2 cellular contexts compared by ENCODE assay signal in the genomic region with DNA sequence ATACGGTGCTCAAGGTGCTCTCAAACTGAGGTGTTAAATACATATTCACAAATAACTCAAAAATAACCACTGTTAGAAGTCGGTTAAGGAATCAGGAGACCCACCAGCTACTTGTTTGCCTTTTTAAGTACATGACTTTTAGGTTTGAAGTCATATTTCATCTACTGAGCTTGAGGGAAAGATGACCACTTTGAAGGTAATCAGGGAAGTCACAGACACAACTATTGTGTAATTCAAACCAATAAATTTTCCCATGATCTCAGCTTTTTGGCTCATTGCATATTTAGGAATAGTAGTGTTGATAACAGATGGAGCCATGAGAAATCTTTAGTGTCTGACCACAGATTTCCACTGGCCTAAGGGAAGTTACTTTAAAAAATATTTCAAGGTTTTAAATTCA.
TF ChIP-seq lines count a peak whose summit lies in the region.

No MANE protein-coding gene starts in this region.

TF ChIP-seq in A549, 52 proteins besides CTCF, POLR2A, EP300 and RAD21:
- TF ChIP-seq EHF (CRISPR knock-in tag; IDR thresholded peaks at IDR 0.05) (no peak), TFCP2L1 (CRISPR knock-in tag; IDR thresholded peaks at IDR 0.05) (no peak), HOXB13 (CRISPR knock-in tag; IDR thresholded peaks at IDR 0.05; ENCODE audit: low read depth) (no peak), KDM1A (IDR thresholded peaks at IDR 0.05; ENCODE audit: low read depth) (no peak), HDAC2 (IDR thresholded peaks at IDR 0.05) (no peak), PHF8 (IDR thresholded peaks at IDR 0.05; ENCODE audit: borderline replicate concordance, low read depth) (no peak), HMGXB4 (CRISPR knock-in tag; IDR thresholded peaks at IDR 0.05; ENCODE audit: borderline replicate concordance) (no peak), NFE2L2 (conservative IDR thresholded peaks at IDR 0.05; ENCODE audit: low read length) (no peak), NR3C1 (IDR thresholded peaks at IDR 0.05) (no peak), HEYL (CRISPR knock-in tag; IDR thresholded peaks at IDR 0.05) (no peak), HES2 (IDR thresholded peaks at IDR 0.05) (no peak)
TF ChIP-seq in A549: peak in this region for 0.

TF ChIP-seq in H1, 55 proteins besides CTCF, POLR2A, EP300 and RAD21:
- peak; percentile 17; the same call in 1 of the 2 replicates for TF ChIP-seq CBX8 (IDR thresholded peaks at IDR 0.05; ENCODE audit: borderline replicate concordance, low read depth, low read length)
- no peak for TF ChIP-seq KDM4A (IDR thresholded peaks at IDR 0.05; ENCODE audit: low read depth, low read length, severe bottlenecking)
TF ChIP-seq in H1: peak in this region for 1.
